Comparison of ENCODE assay signal across 19 cellular contexts in the genomic region with DNA sequence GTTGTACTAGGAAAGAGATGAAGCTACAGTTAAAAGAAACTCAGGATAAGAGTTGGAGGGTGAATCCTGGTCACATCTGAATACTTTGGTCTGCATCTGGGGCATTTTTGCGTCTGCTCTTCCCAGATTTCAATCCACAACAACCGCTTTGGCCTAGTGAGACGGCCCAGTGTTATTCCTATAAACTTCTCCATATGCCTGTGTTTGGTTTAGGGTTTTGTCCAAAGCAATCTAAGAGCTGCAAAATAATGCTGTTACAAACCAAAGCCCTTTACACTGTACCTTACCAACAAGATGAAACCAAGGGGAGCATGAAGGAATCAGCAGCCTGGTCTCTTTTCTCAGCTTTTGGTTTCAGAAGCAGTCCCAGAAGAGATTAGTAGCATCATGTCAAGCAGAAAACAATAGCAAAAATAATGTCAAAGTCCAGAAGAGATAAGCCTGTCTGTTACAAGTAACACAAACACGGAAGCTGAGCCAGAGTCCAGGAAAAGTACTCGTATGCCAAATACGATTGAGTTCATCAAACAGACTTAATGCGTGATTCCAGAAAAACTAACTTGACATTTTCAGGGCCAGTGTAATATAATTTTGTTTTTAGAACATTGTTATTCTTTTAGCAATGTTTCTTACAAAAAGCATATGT.
A peak's percentile ranks its signal among the peaks of the same experiment; 100 is the strongest.
DNase-seq lines count a peak whose midpoint lies in the region; ATAC-seq and TF ChIP-seq lines count a peak whose summit lies in the region.
"Had no signal": no experiment of that assay in that cellular context is flagged by ENCODE, and none has a peak within 500 bp of the region (broad histone marks: within the 10 kb centered on the region; RNA-seq: fewer than 3 reads in every experiment).

No MANE protein-coding gene starts in this region.

- no peaks in the 10 kb centered on the region for H3K27me3 Mint-ChIP-seq in glutamatergic neuron (ENCODE audit: unreplicated experiment)
- no peaks in the 10 kb centered on the region for H3K27me3 Mint-ChIP-seq in activated CD4-positive, alpha-beta T cell treated with anti-CD3 and anti-CD28 coated beads for 36 hours

- TF ChIP-seq CTCF in 22Rv1 (IDR thresholded peaks at IDR 0.05) (no peak), MM.1S (IDR thresholded peaks at IDR 0.05; ENCODE audit: low read length) (no peak), fibroblast of pulmonary artery (IDR thresholded peaks at IDR 0.05; ENCODE audit: low read length, missing control alignments) (no peak), glutamatergic neuron (IDR thresholded peaks at IDR 0.05; ENCODE audit: partially characterized antibody, unreplicated experiment) (no peak), A673 (conservative IDR thresholded peaks at IDR 0.05; ENCODE audit: low read depth, low read length) (no peak)

- DNase-seq in MM.1S, result peak; percentile 54
- peak; percentile 0 for DNase-seq in fibroblast of pulmonary artery (ENCODE audit: low read depth)
- peak; percentile 25 for DNase-seq in mucosa of gallbladder (ENCODE audit: low spot score)
- no peak for DNase-seq in glutamatergic neuron
- no peak for DNase-seq in A673 (ENCODE audit: low spot score)
- no peak for DNase-seq in activated CD4-positive, alpha-beta T cell treated with anti-CD3 and anti-CD28 coated beads for 36 hours
- DNase-seq: 8988T; CD8-positive, alpha-beta memory T cell; DND-41; HCEC 1CT; KG1; NCI-H1092 treated with DMSO at 0.1 percent for 48 hours; NCI-H226; NCI-H524 treated with DMSO at 0.1 percent for 48 hours; SHP77 treated with DMSO at 0.1 percent for 48 hours had no signal

- H3K9me3 Mint-ChIP-seq in glutamatergic neuron (ENCODE audit: unreplicated experiment), result no peaks in the 10 kb centered on the region
- H3K9me3 Mint-ChIP-seq in activated CD4-positive, alpha-beta T cell treated with anti-CD3 and anti-CD28 coated beads for 36 hours (ENCODE audit: low read depth), result no peaks in the 10 kb centered on the region

- no peaks in the 10 kb centered on the region for H3K9me2 ChIP-seq in MM.1S (replicated peaks; ENCODE audit: insufficient read depth, low read length)

- H2AFZ ChIP-seq in MM.1S (ENCODE audit: low read length), result no peak overlapping the region

- no TSS peak for BruUV-seq in A673 (replicated peaks; lab: Mats Ljungman, UMichigan)

- peak overlapping the region; percentile 16; the same call in 1 of the 2 replicates for H3K4me2 ChIP-seq in MM.1S (ENCODE audit: low read depth, low read length)
- H3K4me2 ChIP-seq: BLaER1 treated with 17β-estradiol and CSF1 and Interleukin-3, amounts not matched to agents 10 nM and 100 nM had no signal

- CTCF ChIA-PET in A673 (lab: Charles Lee), result no interaction called here
- CTCF ChIA-PET in activated CD4-positive, alpha-beta T cell treated with anti-CD3 and anti-CD28 coated beads for 36 hours (lab: Charles Lee), result no interaction called here

- H3K9ac ChIP-seq in MM.1S (ENCODE audit: low read length), result no peak overlapping the region
- H3K9ac ChIP-seq: BLaER1 treated with 17β-estradiol and CSF1 and Interleukin-3, amounts not matched to agents 10 nM and 100 nM had no signal

- H3K27ac ChIP-seq in 22Rv1 (peak overlapping the region; percentile 83), MM.1S (ENCODE audit: low read length) (no peak overlapping the region; the same call in 1 of the 2 replicates), A673 (ENCODE audit: low read depth, low read length, poor library complexity, severe bottlenecking) (no peak overlapping the region)
- H3K27ac ChIP-seq: BLaER1 treated with 17β-estradiol and CSF1 and Interleukin-3, amounts not matched to agents 10 nM and 100 nM had no signal

- H3K4me1 ChIP-seq in MM.1S (ENCODE audit: low read length) (peaks cover 8% of the 10 kb centered on the region), A673 (ENCODE audit: insufficient read depth, low read length, poor library complexity, severe bottlenecking) (no peaks in the 10 kb centered on the region)
- H3K4me1 ChIP-seq: BLaER1 treated with 17β-estradiol and CSF1 and Interleukin-3, amounts not matched to agents 10 nM and 100 nM had no signal

- H3K4me3 Mint-ChIP-seq in glutamatergic neuron (ENCODE audit: unreplicated experiment), result no peak overlapping the region
- no peak overlapping the region for H3K4me3 Mint-ChIP-seq in activated CD4-positive, alpha-beta T cell treated with anti-CD3 and anti-CD28 coated beads for 36 hours
- H3K4me3 Mint-ChIP-seq: CD8-positive, alpha-beta memory T cell had no signal

- ATAC-seq in HG03039 (IDR thresholded peaks at IDR 0.05; ENCODE audit: unreplicated experiment), result no peak
- ATAC-seq in activated CD4-positive, alpha-beta T cell treated with anti-CD3 and anti-CD28 coated beads for 36 hours, result no peak
- ATAC-seq: GM12878 had no signal

- intact Hi-C loops in A673 (cut with micrococcal nuclease; ENCODE audit: unreplicated experiment), result no loop called here
- intact Hi-C loops in activated CD4-positive, alpha-beta T cell treated with anti-CD3 and anti-CD28 coated beads for 36 hours (cut with DNase I, micrococcal nuclease), result no loop called here

- no peaks in the 10 kb centered on the region for H3K27me3 ChIP-seq in MM.1S (replicated peaks; ENCODE audit: insufficient read depth, low read length)
- H3K27me3 ChIP-seq in A673 (replicated peaks; ENCODE audit: insufficient read depth, low read depth, low read length, poor library complexity), result no peaks in the 10 kb centered on the region
- H3K27me3 ChIP-seq: BLaER1 treated with 17β-estradiol and CSF1 and Interleukin-3, amounts not matched to agents 10 nM and 100 nM had no signal

- POLR2A ChIA-PET in A673 (lab: Charles Lee; ENCODE audit: low non-redundant PET), result no interaction called here
- POLR2A ChIA-PET in activated CD4-positive, alpha-beta T cell treated with anti-CD3 and anti-CD28 coated beads for 36 hours (lab: Charles Lee), result no interaction called here

- H4K20me1 ChIP-seq in MM.1S (ENCODE audit: insufficient read depth, low read length), result no peaks in the 10 kb centered on the region
- H4K20me1 ChIP-seq: BLaER1 treated with 17β-estradiol and CSF1 and Interleukin-3, amounts not matched to agents 10 nM and 100 nM had no signal

- H3K4me3 ChIP-seq in MM.1S (ENCODE audit: low read length) (no peak overlapping the region), fibroblast of pulmonary artery (replicated peaks; ENCODE audit: low read depth, low read length) (no peak overlapping the region), A673 (ENCODE audit: low read depth, low read length, poor library complexity, severe bottlenecking) (no peak overlapping the region)
- H3K4me3 ChIP-seq: BLaER1 treated with 17β-estradiol and CSF1 and Interleukin-3, amounts not matched to agents 10 nM and 100 nM; GM12878 had no signal

- H3F3A ChIP-seq in MM.1S (ENCODE audit: insufficient read depth, low read length), result 0 out of 2 replicates have a peak, but pooled peaks cover 2% of the 10 kb centered on the region

- peaks cover 4% of the 10 kb centered on the region for H3K4me1 Mint-ChIP-seq in glutamatergic neuron (ENCODE audit: low read depth, unreplicated experiment)
- no peaks in the 10 kb centered on the region for H3K4me1 Mint-ChIP-seq in activated CD4-positive, alpha-beta T cell treated with anti-CD3 and anti-CD28 coated beads for 36 hours
- H3K4me1 Mint-ChIP-seq: CD8-positive, alpha-beta memory T cell had no signal

- no peaks in the 10 kb centered on the region for H3K36me3 Mint-ChIP-seq in glutamatergic neuron (ENCODE audit: unreplicated experiment)
- no peaks in the 10 kb centered on the region for H3K36me3 Mint-ChIP-seq in activated CD4-positive, alpha-beta T cell treated with anti-CD3 and anti-CD28 coated beads for 36 hours (ENCODE audit: low read depth)
- H3K36me3 Mint-ChIP-seq: CD8-positive, alpha-beta memory T cell had no signal

- no peaks in the 10 kb centered on the region for H3K36me3 ChIP-seq in MM.1S (replicated peaks; ENCODE audit: insufficient read depth, low read length)
- no peaks in the 10 kb centered on the region for H3K36me3 ChIP-seq in A673 (ENCODE audit: insufficient read depth, low read length, poor library complexity, severe bottlenecking)
- H3K36me3 ChIP-seq: BLaER1 treated with 17β-estradiol and CSF1 and Interleukin-3, amounts not matched to agents 10 nM and 100 nM had no signal

- no peaks in the 10 kb centered on the region for H3K79me2 ChIP-seq in MM.1S (ENCODE audit: low read length)

- H3K27ac Mint-ChIP-seq in glutamatergic neuron (ENCODE audit: unreplicated experiment), result no peak overlapping the region
- H3K27ac Mint-ChIP-seq in activated CD4-positive, alpha-beta T cell treated with anti-CD3 and anti-CD28 coated beads for 36 hours, result no peak overlapping the region
- H3K27ac Mint-ChIP-seq: CD8-positive, alpha-beta memory T cell had no signal

- H3K9me3 ChIP-seq in MM.1S (replicated peaks; ENCODE audit: insufficient read depth, low read length) (no peaks in the 10 kb centered on the region), A673 (ENCODE audit: low read depth, low read length, poor library complexity, severe bottlenecking) (no peaks in the 10 kb centered on the region)
- H3K9me3 ChIP-seq: BLaER1 treated with 17β-estradiol and CSF1 and Interleukin-3, amounts not matched to agents 10 nM and 100 nM had no signal

Comparison
In these comparisons a context has a peak if more than half of its experiments do, and no peak if none do; other contexts are left out.
1. DNase-seq: peak in MM.1S (single experiment), fibroblast of pulmonary artery (single experiment) and mucosa of gallbladder (single experiment); none in glutamatergic neuron (single experiment), A673 (single experiment) and activated CD4-positive, alpha-beta T cell treated with anti-CD3 and anti-CD28 coated beads for 36 hours (single experiment).